8 cellular contexts compared by ENCODE assay signal in genomic region chr16:48536600-48537200, GRCh38.
DNase-seq lines count a peak whose midpoint lies in the region; ATAC-seq and TF ChIP-seq lines count a peak whose summit lies in the region.

No MANE protein-coding gene starts in this region.

- peaks cover 17% of the 10 kb centered on the region for H3K36me3 ChIP-seq in muscle layer of colon (ENCODE audit: insufficient read depth, low read length)

- H3K9me3 ChIP-seq in muscle layer of colon (ENCODE audit: low read length) = no peaks in the 10 kb centered on the region

- peaks cover 10% of the 10 kb centered on the region for H3K36me3 Mint-ChIP-seq in activated naive CD8-positive, alpha-beta T cell treated with anti-CD3 and anti-CD28 coated beads, Interleukin-2, amount 50 U/mL, for 24 hours (ENCODE audit: low read depth)

- H3K9me3 Mint-ChIP-seq in activated naive CD8-positive, alpha-beta T cell treated with anti-CD3 and anti-CD28 coated beads, Interleukin-2, amount 50 U/mL, for 24 hours = no peaks in the 10 kb centered on the region

- H3K4me1 ChIP-seq in muscle layer of colon (ENCODE audit: insufficient read depth, low read length) = peaks cover 37% of the 10 kb centered on the region

- peak overlapping the region; percentile 43 for H3K4me3 Mint-ChIP-seq in activated naive CD8-positive, alpha-beta T cell treated with anti-CD3 and anti-CD28 coated beads, Interleukin-2, amount 50 U/mL, for 24 hours

- H3K4me3 ChIP-seq in muscle layer of colon (ENCODE audit: low read depth in 1 of 2, low read length in 2 of 2) = peak overlapping the region in 1 of 2 donors; percentile 16

- H3K27me3 Mint-ChIP-seq in activated naive CD8-positive, alpha-beta T cell treated with anti-CD3 and anti-CD28 coated beads, Interleukin-2, amount 50 U/mL, for 24 hours = no peaks in the 10 kb centered on the region

- no peak overlapping the region for H3K9ac ChIP-seq in muscle layer of colon (ENCODE audit: low read length)

- DNase-seq in activated naive CD8-positive, alpha-beta T cell treated with anti-CD3 and anti-CD28 coated beads, Interleukin-2, amount 50 U/mL, for 24 hours = no peak
- DNase-seq in EL (no peak), GM13977 (ENCODE audit: low spot score) (no peak), NCI-H748 (lab: John Stamatoyannopoulos, UW; ENCODE audit: unreplicated experiment) (no peak), HT-29 (ENCODE audit: low spot score) (no peak)

- TF ChIP-seq CTCF in GM13977 (IDR thresholded peaks at IDR 0.05; ENCODE audit: extremely low read depth, insufficient read depth, missing control alignments) = no peak

- peak overlapping the region; percentile 64 for H3K27ac ChIP-seq in muscle layer of colon (ENCODE audit: low read depth, low read length)

- in situ Hi-C loops in GM13977 (cut with MboI; ENCODE audit: low pct_unique_long_range_greater_than_20kb, low sequenced_read_pairs, unreplicated experiment) = no loop called here

- peaks cover 26% of the 10 kb centered on the region for H3K4me1 Mint-ChIP-seq in activated naive CD8-positive, alpha-beta T cell treated with anti-CD3 and anti-CD28 coated beads, Interleukin-2, amount 50 U/mL, for 24 hours

- peak; percentile 1 for ATAC-seq in GM18858 (IDR thresholded peaks at IDR 0.05; ENCODE audit: unreplicated experiment)
- ATAC-seq in HG02884 (IDR thresholded peaks at IDR 0.05; ENCODE audit: unreplicated experiment) = peak; percentile 16
- peak; percentile 15 for ATAC-seq in activated naive CD8-positive, alpha-beta T cell treated with anti-CD3 and anti-CD28 coated beads, Interleukin-2, amount 50 U/mL, for 24 hours

- H3K27me3 ChIP-seq in muscle layer of colon (ENCODE audit: control insufficient read depth in 1 of 2, insufficient read depth in 2 of 2, low read length in 2 of 2) = no peaks in the 10 kb centered on the region

- H3K27ac Mint-ChIP-seq in activated naive CD8-positive, alpha-beta T cell treated with anti-CD3 and anti-CD28 coated beads, Interleukin-2, amount 50 U/mL, for 24 hours = peak overlapping the region; percentile 77
